ENCODE assay signal across 12 cellular contexts in the genomic region with DNA sequence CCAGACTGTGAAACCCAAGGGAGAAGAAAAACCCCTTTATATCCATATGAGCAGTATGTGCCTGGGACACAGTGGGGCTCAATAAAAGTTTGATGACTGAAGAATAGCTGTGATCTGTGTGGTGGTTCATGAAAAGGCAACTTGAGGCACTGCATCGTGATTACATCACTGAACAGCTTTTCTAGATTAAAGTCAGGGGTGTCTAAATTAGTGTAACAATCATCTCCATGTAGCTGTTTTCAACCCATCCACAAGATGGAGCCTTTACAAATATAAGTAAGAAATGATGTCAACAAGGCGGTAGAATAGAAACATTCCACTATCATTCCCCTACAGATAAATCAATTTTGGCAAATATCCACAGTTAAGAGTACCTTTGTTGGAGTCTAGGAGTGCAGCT. TPM values are rescaled to one million over a fixed set of nuclear protein-coding genes. Genes with fewer than 3 reads are reported as not detected.
DNase-seq lines count a peak whose midpoint lies in the region; ATAC-seq and TF ChIP-seq lines count a peak whose summit lies in the region.
"Had no signal": no experiment of that assay in that cellular context is flagged by ENCODE, and none has a peak within 500 bp of the region (broad histone marks: within the 10 kb centered on the region; RNA-seq: fewer than 3 reads in every experiment).

No MANE protein-coding gene starts in this region.

- no peaks in the 10 kb centered on the region for H3K4me1 ChIP-seq in neural progenitor cell

- no peaks in the 10 kb centered on the region for H3K27me3 ChIP-seq in neural progenitor cell

- ATAC-seq in HG02885 (IDR thresholded peaks at IDR 0.05; ENCODE audit: poor library complexity, unreplicated experiment) (peak; percentile 21), HG03095 (IDR thresholded peaks at IDR 0.05; ENCODE audit: unreplicated experiment) (no peak)

- DNase-seq in NCI-H82 (lab: John Stamatoyannopoulos, UW) (peak; percentile 10), NCI-H82 treated with DMSO at 0.1 percent for 48 hours (lab: John Stamatoyannopoulos, UW; ENCODE audit: unreplicated experiment) (no peak), amniotic epithelial cell (ENCODE audit: low read depth) (peak; percentile 12), neural progenitor cell (ENCODE audit: low spot score) (no peak), epidermal melanocyte (ENCODE audit: insufficient read length, low spot score) (no peak)
- DNase-seq in activated effector memory CD4-positive, alpha-beta T cell treated with Interleukin-2 at 50 U/mL for 16 hours = no peak
- DNase-seq: activated naive CD4-positive, alpha-beta T cell treated with anti-CD3 and anti-CD28 coated beads, Interleukin-2, amount 50 U/mL, for 16 hours; erythroblast; NCI-H446 had no signal

- H3K4me1 Mint-ChIP-seq in neural progenitor cell = no peaks in the 10 kb centered on the region
- H3K4me1 Mint-ChIP-seq: mesothelial cell of epicardium had no signal

- no peaks in the 10 kb centered on the region for H3K79me2 ChIP-seq in neural progenitor cell (ENCODE audit: low read depth)

- TF ChIP-seq CTCF in neural progenitor cell (IDR thresholded peaks at IDR 0.05) = peak; percentile 38

- peaks cover 2% of the 10 kb centered on the region for H3K27me3 Mint-ChIP-seq in neural progenitor cell (ENCODE audit: insufficient read depth, low read depth)

- H3K27ac ChIP-seq in neural progenitor cell = no peak overlapping the region

- H3K9me3 ChIP-seq in neural progenitor cell (ENCODE audit: low read depth) = no peaks in the 10 kb centered on the region

- H3K27ac Mint-ChIP-seq in neural progenitor cell = no peak overlapping the region
- H3K27ac Mint-ChIP-seq: mesothelial cell of epicardium had no signal

- no peak overlapping the region for H3K9ac ChIP-seq in neural progenitor cell

- H3K4me3 ChIP-seq in neural progenitor cell = no peak overlapping the region

- H3K4me2 ChIP-seq in neural progenitor cell = no peak overlapping the region

- H3F3A ChIP-seq in neural progenitor cell (ENCODE audit: low read depth) = no peaks in the 10 kb centered on the region

- H3K36me3 Mint-ChIP-seq in neural progenitor cell = peaks cover 4% of the 10 kb centered on the region
- H3K36me3 Mint-ChIP-seq: mesothelial cell of epicardium had no signal

- H3K4me3 Mint-ChIP-seq in neural progenitor cell = no peak overlapping the region
- H3K4me3 Mint-ChIP-seq: mesothelial cell of epicardium had no signal

- no peaks in the 10 kb centered on the region for H3K36me3 ChIP-seq in neural progenitor cell

- H3K9me3 Mint-ChIP-seq in neural progenitor cell = peaks cover 25% of the 10 kb centered on the region

- no peak overlapping the region for H2AFZ ChIP-seq in neural progenitor cell (replicated peaks)

- no peaks in the 10 kb centered on the region for H4K20me1 ChIP-seq in neural progenitor cell (ENCODE audit: low read depth)

RNA-seq across cellular contexts. Expression of a gene that starts 55.5 kb away (rescaled TPM):
- 51.7 and 58.9 TPM in 2 replicates for total RNA-seq in neural progenitor cell (ENCODE audit: low replicate concordance)

Comparison
In these comparisons a context has a peak if more than half of its experiments do, and no peak if none do; other contexts are left out.
1. DNase-seq: peak in NCI-H82 (single experiment) and amniotic epithelial cell (single experiment); none in NCI-H82 treated with DMSO at 0.1 percent for 48 hours (single experiment), neural progenitor cell (single experiment), epidermal melanocyte (single experiment) and activated effector memory CD4-positive, alpha-beta T cell treated with Interleukin-2 at 50 U/mL for 16 hours (single experiment).